9 cellular contexts compared by ENCODE assay signal in the genomic region with DNA sequence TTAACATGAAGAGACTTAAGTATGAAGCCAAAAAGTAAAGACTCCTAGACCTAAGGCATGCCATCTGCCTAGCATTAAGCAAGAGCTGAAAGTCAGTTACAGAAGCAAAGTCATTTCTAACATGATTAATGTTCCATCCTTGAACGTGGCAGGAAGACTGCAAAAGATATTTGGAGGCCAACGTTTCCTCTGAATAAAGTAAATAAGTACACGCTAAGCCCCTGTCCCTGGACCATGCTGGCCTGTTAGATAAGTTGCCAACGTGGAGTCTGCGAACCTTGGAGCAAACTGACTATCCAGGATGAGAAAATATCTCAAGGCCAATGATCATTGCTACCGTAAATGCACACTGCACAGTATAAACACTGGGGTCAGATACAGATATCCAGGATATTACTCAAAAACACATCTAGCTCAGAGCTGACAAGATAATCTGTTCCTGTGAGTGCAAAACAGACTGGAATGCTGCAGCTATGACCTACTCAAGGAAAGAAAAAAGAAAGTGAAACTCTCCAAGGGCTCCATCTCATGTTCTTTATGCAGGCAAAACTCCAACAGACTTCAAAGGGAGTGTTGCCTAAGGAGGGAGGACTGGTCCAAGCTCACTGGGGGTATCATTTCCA.
DNase-seq lines count a peak whose midpoint lies in the region; TF ChIP-seq lines count a peak whose summit lies in the region.
"Had no signal": no experiment of that assay in that cellular context is flagged by ENCODE, and none has a peak within 500 bp of the region (broad histone marks: within the 10 kb centered on the region; RNA-seq: fewer than 3 reads in every experiment).

No MANE protein-coding gene starts in this region.

- WGBS in suprapubic skin = 7% methylated on average over 6 of the region's 6 CpGs

- H3K36me3 ChIP-seq in suprapubic skin = no peaks in the 10 kb centered on the region

- peaks cover 11% of the 10 kb centered on the region for H3K4me1 ChIP-seq in suprapubic skin

- H3K4me3 ChIP-seq in astrocyte of the spinal cord (ENCODE audit: low read depth, low read length) = no peak overlapping the region
- H3K4me3 ChIP-seq in suprapubic skin = peak overlapping the region; percentile 24

- TF ChIP-seq POLR2A in suprapubic skin (IDR thresholded peaks at IDR 0.05) = no peak

- H3K27me3 ChIP-seq in suprapubic skin = no peaks in the 10 kb centered on the region

- H3K27ac ChIP-seq in suprapubic skin = no peak overlapping the region

- TF ChIP-seq CTCF in astrocyte of the spinal cord (IDR thresholded peaks at IDR 0.05; ENCODE audit: low read depth, low read length) = no peak
- TF ChIP-seq CTCF in suprapubic skin (IDR thresholded peaks at IDR 0.05) = no peak

- TF ChIP-seq EP300 in suprapubic skin (IDR thresholded peaks at IDR 0.05) = no peak

- in situ Hi-C loops in astrocyte of the spinal cord (cut with HindIII; ENCODE audit: low sequenced_read_pairs) = no loop called here

- no peaks in the 10 kb centered on the region for H3K9me3 ChIP-seq in suprapubic skin

- DNase-seq in LHCN-M2 (ENCODE audit: low read depth) (peak; percentile 83), astrocyte of the spinal cord (ENCODE audit: low read depth, low spot score) (peak; percentile 71), left kidney (ENCODE audit: low read depth, low spot score) (peak; percentile 44), suprapubic skin (ENCODE audit: low spot score in 2 of 2) (no peak), NCI-H2029 treated with DMSO at 0.1 percent for 48 hours (lab: John Stamatoyannopoulos, UW) (no peak), NCI-H1417 treated with DMSO at 0.1 percent for 48 hours (lab: John Stamatoyannopoulos, UW) (no peak)
- no peak for DNase-seq in stimulated activated CD4-positive, alpha-beta T cell treated with anti-CD3 and anti-CD28 coated beads, Interleukin-15, amount 100 ng/mL, for 24 hours
- DNase-seq: activated CD4-positive, alpha-beta T cell treated with anti-CD3 and anti-CD28 coated beads for 36 hours; Karpas-422 had no signal

Comparison
In these comparisons a context has a peak if more than half of its experiments do, and no peak if none do; other contexts are left out.
1. DNase-seq: peak in LHCN-M2 (single experiment), astrocyte of the spinal cord (single experiment) and left kidney (single experiment); none in suprapubic skin (0 of 2), NCI-H2029 treated with DMSO at 0.1 percent for 48 hours (single experiment), NCI-H1417 treated with DMSO at 0.1 percent for 48 hours (single experiment) and stimulated activated CD4-positive, alpha-beta T cell treated with anti-CD3 and anti-CD28 coated beads, Interleukin-15, amount 100 ng/mL, for 24 hours (single experiment).